Comparison of ENCODE assay signal across 2 cellular contexts in the genomic region with DNA sequence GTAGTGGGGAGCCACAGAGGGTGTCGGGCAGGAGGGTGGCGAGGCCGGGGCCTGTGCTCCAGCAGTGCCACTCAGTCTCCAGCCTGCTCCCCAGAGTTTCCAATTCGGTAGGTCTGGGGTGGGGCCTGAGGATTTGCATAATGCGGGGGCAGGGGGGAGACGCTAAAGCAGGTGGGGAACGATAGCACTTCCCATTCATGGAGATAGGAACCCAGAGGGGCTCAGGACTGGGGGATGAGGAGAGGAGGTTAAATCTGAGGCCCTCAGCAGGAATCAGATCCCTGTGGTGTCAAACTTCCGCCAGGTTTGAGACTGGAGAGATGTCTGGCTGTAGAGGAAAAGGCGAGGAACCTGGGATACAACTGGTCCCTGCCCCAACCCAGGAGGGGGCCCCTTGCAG.
TF ChIP-seq lines count a peak whose summit lies in the region.

No MANE protein-coding gene starts in this region.

TF ChIP-seq in GM23338, 12 proteins besides CTCF, POLR2A, EP300 and RAD21 (continues in another document):
- TF ChIP-seq ZNF331 (CRISPR knock-in tag; IDR thresholded peaks at IDR 0.05; ENCODE audit: low read depth) = no peak
- no peak for TF ChIP-seq STAT1 (IDR thresholded peaks at IDR 0.05; ENCODE audit: unreplicated experiment)
- no peak for TF ChIP-seq NANOG (IDR thresholded peaks at IDR 0.05; ENCODE audit: borderline replicate concordance)
- no peak for TF ChIP-seq EZH2 (IDR thresholded peaks at IDR 0.05; ENCODE audit: low read depth, unreplicated experiment)
- no peak for TF ChIP-seq CREB1 (CRISPR knock-in tag; IDR thresholded peaks at IDR 0.05; ENCODE audit: low read depth)
- no peak for TF ChIP-seq EZH2phosphoT487 (IDR thresholded peaks at IDR 0.05; ENCODE audit: unreplicated experiment)
- TF ChIP-seq POLR2AphosphoS5 (IDR thresholded peaks at IDR 0.05; ENCODE audit: low read depth) = no peak
- no peak for TF ChIP-seq REST (IDR thresholded peaks at IDR 0.05; ENCODE audit: unreplicated experiment)
- TF ChIP-seq ETS1 (IDR thresholded peaks at IDR 0.05) = no peak
- no peak for TF ChIP-seq ZNF114 (CRISPR knock-in tag; IDR thresholded peaks at IDR 0.05)

TF ChIP-seq in K562, 482 proteins besides CTCF, POLR2A, EP300 and RAD21:
- no peak for TF ChIP-seq ZBED1 (IDR thresholded peaks at IDR 0.05)
- TF ChIP-seq ZNF253 (CRISPR knock-in tag; conservative IDR thresholded peaks at IDR 0.05) = no peak
- no peak for TF ChIP-seq EWSR1 (IDR thresholded peaks at IDR 0.05; ENCODE audit: borderline replicate concordance, low read depth, partially characterized antibody)
TF ChIP-seq in K562: peak in this region for 0.
